In genomic region chr5:84535281-84535680, GRCh38 we compare ENCODE assay signal across 32 cellular contexts.
"Had no signal": no experiment of that assay in that cellular context is flagged by ENCODE, and none has a peak within 500 bp of the region (broad histone marks: within the 10 kb centered on the region; RNA-seq: fewer than 3 reads in every experiment).

No MANE protein-coding gene starts in this region.

- ATAC-seq: activated CD8-positive, alpha-beta T cell treated with anti-CD3 and anti-CD28 coated beads, Interleukin-2, amount 10 ng/mL, durations not matched to agents 7 days and 5 days; Panc1; Right ventricle myocardium inferior; T-cell had no signal

- H3K4me1 Mint-ChIP-seq: activated naive CD8-positive, alpha-beta T cell treated with anti-CD3 and anti-CD28 coated beads, Interleukin-2, amount 10 ng/mL, durations not matched to agents 7 days and 5 days; T-cell had no signal

- H3K27me3 ChIP-seq: brain microvascular endothelial cell, MG63 had no signal

- H3K9me3 ChIP-seq: MG63 had no signal

- DNase-seq: activated CD4-positive, alpha-beta T cell treated with anti-CD3 and anti-CD28 coated beads for 48 hours; activated CD4-positive, alpha-beta T cell treated with anti-CD3 and anti-CD28 coated beads, Interleukin-2, amount 50 U/mL, for 4 hours; activated CD4-positive, CD25-positive, alpha-beta regulatory T cell treated with anti-CD3 and anti-CD28 coated beads, Interleukin-2, amount 50 U/mL, for 72 hours; activated CD8-positive, alpha-beta memory T cell treated with anti-CD3 and anti-CD28 coated beads, Interleukin-2, amount 50 U/mL, for 48 hours; activated CD8-positive, alpha-beta T cell treated with anti-CD3 and anti-CD28 coated beads, Interleukin-2, amount 10 ng/mL, durations not matched to agents 7 days and 5 days; activated naive CD4-positive, alpha-beta T cell treated with anti-CD3 and anti-CD28 coated beads, Interleukin-2, amount 50 U/mL, for 16 hours; activated naive CD8-positive, alpha-beta T cell treated with anti-CD3 and anti-CD28 coated beads, Interleukin-2, amount 10 ng/mL, durations not matched to agents 7 days and 5 days; activated T-cell treated with anti-CD3 and anti-CD28 coated beads, Interleukin-2, amount 50 U/mL, for 1 hour; aorta; brain microvascular endothelial cell; cerebellar nuclear complex; KG1; MG63; MV-4-11; NCI-H1092 treated with DMSO at 0.1 percent for 48 hours; NCI-H1436; NCI-H1694 treated with DMSO at 0.1 percent for 48 hours; NCI-H2029 treated with DMSO at 0.1 percent for 48 hours; NCI-H345; NCI-H510A; NCI-H526 treated with DMSO at 0.1 percent for 48 hours; NCI-H82; NK-92 treated with Interleukin-12 subunit alpha and Interleukin-12 subunit beta, amount 100 ng/mL, for 24 hours; OCI-M1; RPMI8226; T-cell; T-helper 2 cell; T1000; WERI-Rb-1 had no signal

- H3K4me3 ChIP-seq: MG63, SK-N-MC had no signal

- H3K36me3 ChIP-seq: brain microvascular endothelial cell, MG63, WERI-Rb-1 had no signal

- H3K4me3 Mint-ChIP-seq: activated CD8-positive, alpha-beta T cell treated with anti-CD3 and anti-CD28 coated beads, Interleukin-2, amount 10 ng/mL, durations not matched to agents 7 days and 5 days; activated naive CD8-positive, alpha-beta T cell treated with anti-CD3 and anti-CD28 coated beads, Interleukin-2, amount 10 ng/mL, durations not matched to agents 7 days and 5 days; T-cell had no signal

- H3K27me3 Mint-ChIP-seq: activated naive CD8-positive, alpha-beta T cell treated with anti-CD3 and anti-CD28 coated beads, Interleukin-2, amount 10 ng/mL, durations not matched to agents 7 days and 5 days; T-cell had no signal

- H3K27ac Mint-ChIP-seq: activated CD8-positive, alpha-beta T cell treated with anti-CD3 and anti-CD28 coated beads, Interleukin-2, amount 10 ng/mL, durations not matched to agents 7 days and 5 days; activated naive CD8-positive, alpha-beta T cell treated with anti-CD3 and anti-CD28 coated beads, Interleukin-2, amount 10 ng/mL, durations not matched to agents 7 days and 5 days; T-cell had no signal

- H3K36me3 Mint-ChIP-seq: activated naive CD8-positive, alpha-beta T cell treated with anti-CD3 and anti-CD28 coated beads, Interleukin-2, amount 10 ng/mL, durations not matched to agents 7 days and 5 days; T-cell had no signal

- H3K27ac ChIP-seq: brain microvascular endothelial cell, SK-N-MC, WERI-Rb-1 had no signal
